Comparison of ENCODE assay signal across 2 cellular contexts in the genomic region with DNA sequence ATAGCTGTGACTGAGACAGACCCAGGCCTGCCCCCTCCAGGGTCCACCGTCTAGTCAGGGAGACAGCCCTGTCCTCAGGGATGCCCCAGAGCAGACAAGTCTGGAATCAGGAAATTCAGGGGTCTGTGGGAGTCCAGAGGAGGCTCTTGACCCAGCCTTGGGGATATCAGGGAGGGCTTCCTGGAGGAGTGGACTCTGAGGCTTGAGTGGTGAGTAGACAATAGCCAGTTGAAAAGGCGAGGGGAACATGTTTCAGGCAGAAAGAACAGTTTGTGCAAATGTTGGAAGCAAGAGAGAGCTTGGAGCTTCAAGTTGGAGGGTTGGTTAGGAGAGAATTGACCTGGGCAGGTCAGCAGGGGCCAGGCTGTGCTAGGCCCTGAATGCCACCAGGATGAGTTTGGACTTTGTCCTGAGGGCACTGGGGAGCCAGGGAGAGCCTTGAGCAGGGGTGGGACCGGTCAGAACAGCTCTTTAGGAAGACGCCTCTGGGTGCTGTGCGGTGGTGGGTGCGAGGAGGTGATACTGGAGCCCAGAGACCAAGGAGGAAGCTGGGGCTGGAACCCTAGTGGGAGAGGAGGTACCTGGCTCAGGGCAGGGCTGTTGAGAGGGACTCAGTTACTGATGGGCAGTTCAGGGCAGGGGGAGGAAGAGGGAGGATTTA.
TF ChIP-seq lines count a peak whose summit lies in the region.

No MANE protein-coding gene starts in this region.

TF ChIP-seq in IMR-90, 13 proteins besides CTCF, POLR2A, EP300 and RAD21:
- TF ChIP-seq MAZ (IDR thresholded peaks at IDR 0.05; ENCODE audit: borderline replicate concordance, low read depth, low read length) (no peak), NFE2L2 (IDR thresholded peaks at IDR 0.05; ENCODE audit: low read depth, low read length) (no peak), MAFK (IDR thresholded peaks at IDR 0.05; ENCODE audit: low read depth, low read length) (no peak), RFX5 (IDR thresholded peaks at IDR 0.05; ENCODE audit: low read depth, low read length) (no peak), SMC3 (IDR thresholded peaks at IDR 0.05; ENCODE audit: low read depth, low read length) (no peak), RCOR1 (IDR thresholded peaks at IDR 0.05; ENCODE audit: insufficient replicate concordance, low read length) (no peak), CEBPB (IDR thresholded peaks at IDR 0.05; ENCODE audit: low read depth, low read length) (no peak), BHLHE40 (IDR thresholded peaks at IDR 0.05; ENCODE audit: low read depth, low read length) (no peak), CHD1 (IDR thresholded peaks at IDR 0.05; ENCODE audit: low read depth, low read length) (no peak), MXI1 (IDR thresholded peaks at IDR 0.05; ENCODE audit: borderline replicate concordance, low read depth, low read length) (no peak)
- TF ChIP-seq, protein P1, sequence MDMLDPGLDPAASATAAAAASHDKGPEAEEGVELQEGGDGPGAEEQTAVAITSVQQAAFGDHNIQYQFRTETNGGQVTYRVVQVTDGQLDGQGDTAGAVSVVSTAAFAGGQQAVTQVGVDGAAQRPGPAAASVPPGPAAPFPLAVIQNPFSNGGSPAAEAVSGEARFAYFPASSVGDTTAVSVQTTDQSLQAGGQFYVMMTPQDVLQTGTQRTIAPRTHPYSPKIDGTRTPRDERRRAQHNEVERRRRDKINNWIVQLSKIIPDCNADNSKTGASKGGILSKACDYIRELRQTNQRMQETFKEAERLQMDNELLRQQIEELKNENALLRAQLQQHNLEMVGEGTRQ (IDR thresholded peaks at IDR 0.05; ENCODE audit: low read depth, low read length) = no peak
- TF ChIP-seq, protein P2, sequence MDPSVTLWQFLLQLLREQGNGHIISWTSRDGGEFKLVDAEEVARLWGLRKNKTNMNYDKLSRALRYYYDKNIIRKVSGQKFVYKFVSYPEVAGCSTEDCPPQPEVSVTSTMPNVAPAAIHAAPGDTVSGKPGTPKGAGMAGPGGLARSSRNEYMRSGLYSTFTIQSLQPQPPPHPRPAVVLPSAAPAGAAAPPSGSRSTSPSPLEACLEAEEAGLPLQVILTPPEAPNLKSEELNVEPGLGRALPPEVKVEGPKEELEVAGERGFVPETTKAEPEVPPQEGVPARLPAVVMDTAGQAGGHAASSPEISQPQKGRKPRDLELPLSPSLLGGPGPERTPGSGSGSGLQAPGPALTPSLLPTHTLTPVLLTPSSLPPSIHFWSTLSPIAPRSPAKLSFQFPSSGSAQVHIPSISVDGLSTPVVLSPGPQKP (IDR thresholded peaks at IDR 0.05; ENCODE audit: borderline replicate concordance, low read depth, low read length) = no peak

TF ChIP-seq in GM12891, 5 proteins besides CTCF, POLR2A, EP300 and RAD21:
- TF ChIP-seq POLR2AphosphoS5 (IDR thresholded peaks at IDR 0.05; ENCODE audit: low read depth, low read length) = no peak
- TF ChIP-seq SPI1 (IDR thresholded peaks at IDR 0.05; ENCODE audit: low read depth, low read length) = no peak
- TF ChIP-seq POU2F2 (IDR thresholded peaks at IDR 0.05; ENCODE audit: low read depth, low read length) = no peak
- no peak for TF ChIP-seq PAX5 (IDR thresholded peaks at IDR 0.05; ENCODE audit: insufficient read depth, low read length, severe bottlenecking)
- no peak for TF ChIP-seq TAF1 (IDR thresholded peaks at IDR 0.05; ENCODE audit: low read depth, low read length)
